In the genomic region with DNA sequence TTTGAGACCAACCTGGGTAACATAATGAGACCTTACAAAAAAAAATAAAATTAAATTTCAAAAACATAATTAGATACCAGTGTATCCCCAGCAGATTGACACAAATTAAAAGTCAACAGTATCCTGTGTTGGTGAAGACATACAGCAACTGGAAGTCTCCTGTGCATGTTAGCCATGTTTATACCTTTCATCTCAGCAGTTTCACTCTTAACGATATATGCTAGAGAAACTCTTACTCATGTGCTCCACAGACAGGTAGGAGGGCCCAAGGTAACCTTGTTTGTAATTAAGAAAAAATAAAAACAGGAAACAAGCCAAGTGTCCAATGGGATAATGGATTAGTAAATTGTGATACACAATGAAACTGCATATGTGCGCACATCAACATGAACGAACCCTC, we compare ENCODE assay signal across 34 cellular contexts.
"Had no signal": no experiment of that assay in that cellular context is flagged by ENCODE, and none has a peak within 500 bp of the region (broad histone marks: within the 10 kb centered on the region; RNA-seq: fewer than 3 reads in every experiment).

No MANE protein-coding gene starts in this region.

- H3K4me3 ChIP-seq: MG63 had no signal

- H3K27ac ChIP-seq: KMS-11 had no signal

- H3K4me2 ChIP-seq: KMS-11 had no signal

- DNase-seq: Karpas-422, Kasumi-1, KG1, MG63, MM.1S, MV-4-11, NCI-H1048, NCI-H1092, NCI-H1092 treated with DMSO at 0.1 percent for 48 hours, NCI-H1105, NCI-H1105 treated with DMSO at 0.1 percent for 48 hours, NCI-H1417, NCI-H1417 treated with DMSO at 0.1 percent for 48 hours, NCI-H1436, NCI-H1436 treated with DMSO at 0.1 percent for 48 hours, NCI-H146, NCI-H1694, NCI-H1694 treated with DMSO at 0.1 percent for 48 hours, NCI-H187, NCI-H187 treated with DMSO at 0.1 percent for 48 hours, NCI-H1930, NCI-H2029, NCI-H2029 treated with DMSO at 0.1 percent for 48 hours, NCI-H2081, NCI-H2081 treated with DMSO at 0.1 percent for 48 hours, NCI-H2107, NCI-H2171, NCI-H2171 treated with DMSO at 0.1 percent for 48 hours, NCI-H2227 treated with DMSO at 0.1 percent for 48 hours, NCI-H226, NCI-H345, NCI-H446, NCI-H446 treated with DMSO at 0.1 percent for 48 hours had no signal

- H3K9me3 ChIP-seq: MG63 had no signal

- H3K36me3 ChIP-seq: MG63 had no signal

- H3K9ac ChIP-seq: KMS-11 had no signal
